Comparison of ENCODE assay signal across 1 cellular context in the genomic region with DNA sequence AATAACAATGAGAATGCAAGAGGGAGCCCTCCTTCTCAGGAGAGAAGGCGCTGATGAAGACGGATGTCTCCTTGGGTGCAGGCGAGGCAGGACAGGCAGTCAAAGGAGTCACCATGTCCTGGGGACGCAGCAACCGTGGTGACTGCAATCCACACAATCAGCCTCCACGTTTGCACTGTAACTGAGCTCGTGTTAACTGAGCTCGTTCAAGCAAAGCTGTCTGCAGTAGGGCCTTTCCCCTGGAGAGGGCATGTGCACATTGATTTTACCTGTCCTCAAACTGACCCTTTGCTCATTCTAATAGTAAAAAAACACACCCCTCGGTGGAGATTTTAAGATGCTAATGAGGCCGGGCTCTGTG.
TF ChIP-seq lines count a peak whose summit lies in the region.

No MANE protein-coding gene starts in this region.

TF ChIP-seq in H1, 55 proteins besides CTCF, POLR2A, EP300 and RAD21:
- TF ChIP-seq TAF7 (optimal IDR thresholded peaks at IDR 0.05; ENCODE audit: borderline replicate concordance, low read depth, low read length) (no peak), BRCA1 (IDR thresholded peaks at IDR 0.05; ENCODE audit: low read depth, low read length) (no peak), ASH2L (IDR thresholded peaks at IDR 0.05; ENCODE audit: low read length) (peak; percentile 48), POU5F1 (IDR thresholded peaks at IDR 0.05; ENCODE audit: low read depth, low read length) (no peak), TCF12 (IDR thresholded peaks at IDR 0.05; ENCODE audit: low read depth, low read length) (no peak)
